15 cellular contexts compared by ENCODE assay signal in genomic region chr7:70615066-70615465, GRCh38.
A peak's percentile ranks its signal among the peaks of the same experiment; 100 is the strongest.
DNase-seq lines count a peak whose midpoint lies in the region; ATAC-seq, FAIRE-seq and TF ChIP-seq lines count a peak whose summit lies in the region.
"Had no signal": no experiment of that assay in that cellular context is flagged by ENCODE, and none has a peak within 500 bp of the region (broad histone marks: within the 10 kb centered on the region; RNA-seq: fewer than 3 reads in every experiment).

No MANE protein-coding gene starts in this region.

- TF ChIP-seq CTCF in RWPE2 (IDR thresholded peaks at IDR 0.05; ENCODE audit: poor library complexity, severe bottlenecking) (no peak), pancreas (IDR thresholded peaks at IDR 0.05) (no peak), tibial nerve (IDR thresholded peaks at IDR 0.05) (no peak)

- H3K36me3 ChIP-seq in RWPE2 (ENCODE audit: low read depth) (no peaks in the 10 kb centered on the region), pancreas (no peaks in the 10 kb centered on the region), tibial nerve (no peaks in the 10 kb centered on the region)
- H3K36me3 ChIP-seq: transverse colon had no signal

- no peak overlapping the region for H3K27ac ChIP-seq in RWPE2 (ENCODE audit: poor library complexity, severe bottlenecking)
- no peak overlapping the region for H3K27ac ChIP-seq in pancreas
- H3K27ac ChIP-seq in tibial nerve, result no peak overlapping the region
- H3K27ac ChIP-seq: transverse colon had no signal

- TF ChIP-seq POLR2A in tibial nerve (IDR thresholded peaks at IDR 0.05), result no peak

- intact Hi-C loops in pancreas (cut with DNase I), result no loop called here

- no peaks in the 10 kb centered on the region for H3K27me3 ChIP-seq in RWPE2 (ENCODE audit: insufficient read depth, poor library complexity, severe bottlenecking)
- H3K27me3 ChIP-seq in pancreas, result no peaks in the 10 kb centered on the region
- H3K27me3 ChIP-seq in tibial nerve, result no peaks in the 10 kb centered on the region
- H3K27me3 ChIP-seq: transverse colon had no signal

- TF ChIP-seq EP300 in tibial nerve (IDR thresholded peaks at IDR 0.05), result no peak

- H3K4me3 ChIP-seq in RWPE2 (ENCODE audit: severe bottlenecking) (no peak overlapping the region), pancreas (no peak overlapping the region), tibial nerve (no peak overlapping the region)
- H3K4me3 ChIP-seq: transverse colon had no signal

- H3K9me3 ChIP-seq in RWPE2 (ENCODE audit: severe bottlenecking) (no peaks in the 10 kb centered on the region), pancreas (no peaks in the 10 kb centered on the region), tibial nerve (no peaks in the 10 kb centered on the region)
- H3K9me3 ChIP-seq: transverse colon had no signal

- FAIRE-seq in pancreas (lab: Jason Lieb, UNC), result no peak
- FAIRE-seq: GM18507, TTC549 had no signal

- WGBS in pancreas, 2 donors, result 49 to 50% methylated on average over 5 of the region's 5 CpGs
- 63 to 65% methylated on average over 5 of the region's 5 CpGs for whole genome bisulfite sequencing in tibial nerve, 2 donors

- DNase-seq in HPDE6-E6E7 (ENCODE audit: extremely low spot score) (peak; percentile 39), RWPE2 (ENCODE audit: low spot score) (no peak), pancreas (no peak), tibial nerve (ENCODE audit: low spot score in 2 of 2) (no peak)
- DNase-seq: activated CD4-positive, alpha-beta T cell treated with anti-CD3 and anti-CD28 coated beads, Interleukin-2, amount 10 ng/mL, durations not matched to agents 24 days and 14 days; activated effector memory CD4-positive, alpha-beta T cell treated with anti-CD3 and anti-CD28 coated beads, Interleukin-2, amount 50 U/mL, for 16 hours; effector CD8-positive, alpha-beta T cell; NCI-H1930 had no signal

- H3K4me1 ChIP-seq in RWPE2 (ENCODE audit: insufficient read depth, poor library complexity, severe bottlenecking) (no peaks in the 10 kb centered on the region), pancreas (no peaks in the 10 kb centered on the region), tibial nerve (peaks cover 0 to 13% (median 5%) of the 10 kb centered on the region in 4 donors)

- ATAC-seq in RWPE2 (ENCODE audit: low read depth) (peak; percentile 57), esophagus mucosa (peak; percentile 78), pancreas (peak in 3 of 4 donors; percentile 4 to 26 (median 13)), GM19328 (IDR thresholded peaks at IDR 0.05; ENCODE audit: unreplicated experiment) (no peak), GM21825 (IDR thresholded peaks at IDR 0.05; ENCODE audit: unreplicated experiment) (no peak)
- ATAC-seq: stimulated activated effector memory CD8-positive, alpha-beta T cell treated with anti-CD3 and anti-CD28 coated beads, Interleukin-12 subunit alpha, Interleukin-12 subunit beta, amount 100 ng/mL, for 72 hours had no signal

Comparison
In these comparisons a context has a peak if more than half of its experiments do, and no peak if none do; other contexts are left out.
1. ATAC-seq: peak in RWPE2 (single experiment), esophagus mucosa (single experiment) and pancreas (3 of 4); none in GM19328 (single experiment) and GM21825 (single experiment).